Comparison of ENCODE assay signal across 7 cellular contexts in genomic region chr15:78979456-78980320, GRCh38. TPM values are rescaled to one million over a fixed set of nuclear protein-coding genes. Genes with fewer than 3 reads are reported as not detected.
A peak's percentile ranks its signal among the peaks of the same experiment; 100 is the strongest.
DNase-seq lines count a peak whose midpoint lies in the region; ATAC-seq and TF ChIP-seq lines count a peak whose summit lies in the region.

No MANE protein-coding gene starts in this region.

- no peak overlapping the region for H3K27ac ChIP-seq in IMR-90 (ENCODE audit: insufficient read depth, low read length)

- no peaks in the 10 kb centered on the region for H3K4me1 ChIP-seq in IMR-90 (ENCODE audit: control insufficient read depth, insufficient read depth, low read length)

- peak overlapping the region; percentile 6 to 91; a peak in 3 of 4 replicates for H4K8ac ChIP-seq in IMR-90 (ENCODE audit: low read depth in 2 of 2, low read length in 2 of 2)

- H4K5ac ChIP-seq in IMR-90 (ENCODE audit: low read depth, low read length) = peak overlapping the region; percentile 42

- peak overlapping the region; percentile 72 for H3K4ac ChIP-seq in IMR-90 (ENCODE audit: low read depth, low read length)

- DNase-seq in ELF-1 (ENCODE audit: low read depth, low spot score) = peak; percentile 89
- DNase-seq in IMR-90 = peak; percentile 81
- peak; percentile 79 for DNase-seq in RPMI7951 (ENCODE audit: low read depth)
- DNase-seq in cardiac fibroblast (ENCODE audit: low read depth in 2 of 2) = peak; percentile 80 to 86
- peak; percentile 52 for DNase-seq in kidney glomerular epithelial cell (lab: John Stamatoyannopoulos, UW)
- DNase-seq in stimulated activated naive B cell treated with anti-CD40 and anti-IgM and Interleukin-4, amounts not matched to agents 10 μg/mL and 1 μg/mL and 100 μg/mL, for 72 hours = no peak
- DNase-seq in activated gamma-delta T cell (lab: John Stamatoyannopoulos, UW) = no peak

- no peaks in the 10 kb centered on the region for H3K79me1 ChIP-seq in IMR-90 (ENCODE audit: low read depth in 1 of 2, low read length in 2 of 2)

- H3K56ac ChIP-seq in IMR-90 (ENCODE audit: extremely low read depth, insufficient read depth, low read length) = no peak overlapping the region

- TF ChIP-seq CTCF in IMR-90 (conservative IDR thresholded peaks at IDR 0.05; ENCODE audit: low read depth, low read length) (peak; percentile 69), cardiac fibroblast (IDR thresholded peaks at IDR 0.05; ENCODE audit: low read depth, low read length) (peak; percentile 78)

- H3K27me3 ChIP-seq in IMR-90 (ENCODE audit: control insufficient read depth, insufficient read depth, low read length) = no peaks in the 10 kb centered on the region; the same call in 1 of the 2 replicates

- peaks cover 3% of the 10 kb centered on the region; the same call in 1 of the 2 replicates for H3K9me1 ChIP-seq in IMR-90 (ENCODE audit: insufficient read depth, low read length)

- POLR2A ChIA-PET in IMR-90 (lab: Charles Lee; ENCODE audit: unreplicated experiment) = no interaction called here

- CTCF ChIA-PET in IMR-90 (lab: Yijun Ruan, JAX) = interaction anchor here (0.5 to 1.5 kb wide), 6 partner anchors 10 to 28 kb away, joined by 3 to 8 read pairs (median 4); no protein-coding TSS in a partner anchor

- H3K14ac ChIP-seq in IMR-90 (replicated peaks; ENCODE audit: low read depth, low read length) = peak overlapping the region; percentile 56; the same call in 1 of the 2 replicates

- 20% methylated on average over 1 of the region's 17 CpGs; no CpG with 5 or more reads in 1 of the 2 experiments for WGBS in IMR-90 (ENCODE audit: extremely low coverage in 2 of 2, insufficient read length in 1 of 2), 2 experiments

- no peak for TF ChIP-seq POLR2A in IMR-90 (IDR thresholded peaks at IDR 0.05; ENCODE audit: low read depth, low read length)

- no peaks in the 10 kb centered on the region for H3K9me3 ChIP-seq in IMR-90 (ENCODE audit: control insufficient read depth, insufficient read depth, low read length)

- no peak overlapping the region for H3K4me2 ChIP-seq in IMR-90 (ENCODE audit: low read depth, low read length)

- peak overlapping the region; percentile 44; the same call in 1 of the 2 replicates for H2AK5ac ChIP-seq in IMR-90 (ENCODE audit: low read depth, low read length)

- H3K4me3 Mint-ChIP-seq in stimulated activated naive B cell treated with anti-CD40 and anti-IgM and Interleukin-4, amounts not matched to agents 10 μg/mL and 1 μg/mL and 100 μg/mL, for 72 hours = peak overlapping the region; percentile 58 to 63

- in situ Hi-C loops in IMR-90 (cut with MboI; ENCODE audit: low sequenced_read_pairs) = no loop called here

- TF ChIP-seq RAD21 in IMR-90 (IDR thresholded peaks at IDR 0.05; ENCODE audit: low read length) = peak; percentile 46

- BruUV-seq in IMR-90 (replicated peaks; lab: Mats Ljungman, UMichigan) = no TSS peak

- no peaks in the 10 kb centered on the region for H3K9me3 Mint-ChIP-seq in stimulated activated naive B cell treated with anti-CD40 and anti-IgM and Interleukin-4, amounts not matched to agents 10 μg/mL and 1 μg/mL and 100 μg/mL, for 72 hours

- dilution Hi-C loops in IMR-90 (cut with HindIII; ENCODE audit: low sequenced_read_pairs, unreplicated experiment) = no loop called here

- no peak overlapping the region for H3K23ac ChIP-seq in IMR-90 (ENCODE audit: low read depth, low read length)

- no peak overlapping the region for H3K9ac ChIP-seq in IMR-90 (ENCODE audit: low read depth, low read length)

- intact Hi-C loops in IMR-90 (cut with micrococcal nuclease) = loop anchor here (2.0 kb wide), 1 partner anchor 69 kb away; no protein-coding TSS in a partner anchor

- peak overlapping the region; percentile 65 for H2BK120ac ChIP-seq in IMR-90 (ENCODE audit: low read depth, low read length)

- H3K27ac Mint-ChIP-seq in stimulated activated naive B cell treated with anti-CD40 and anti-IgM and Interleukin-4, amounts not matched to agents 10 μg/mL and 1 μg/mL and 100 μg/mL, for 72 hours = peak overlapping the region; percentile 98

- no peaks in the 10 kb centered on the region for H4K20me1 ChIP-seq in IMR-90 (ENCODE audit: insufficient read depth, low read length)

- no peak overlapping the region for H3K4me3 ChIP-seq in IMR-90 (ENCODE audit: insufficient read depth, low read depth, low read length)
- no peak overlapping the region for H3K4me3 ChIP-seq in cardiac fibroblast (replicated peaks in 1 of 2; ENCODE audit: low read depth in 2 of 2, low read length in 2 of 2)

- peak overlapping the region; percentile 70; the same call in 2 of the 3 replicates for H2BK15ac ChIP-seq in IMR-90 (ENCODE audit: low read depth, low read length)

- peaks cover 41 to 62% of the 10 kb centered on the region in 2 donors for H3K4me1 Mint-ChIP-seq in stimulated activated naive B cell treated with anti-CD40 and anti-IgM and Interleukin-4, amounts not matched to agents 10 μg/mL and 1 μg/mL and 100 μg/mL, for 72 hours

- H3K27me3 Mint-ChIP-seq in stimulated activated naive B cell treated with anti-CD40 and anti-IgM and Interleukin-4, amounts not matched to agents 10 μg/mL and 1 μg/mL and 100 μg/mL, for 72 hours = peaks cover 5 to 9% of the 10 kb centered on the region in 2 donors

- peak overlapping the region; percentile 45; the same call in 1 of the 2 replicates for H4K91ac ChIP-seq in IMR-90 (ENCODE audit: insufficient read depth, low read depth, low read length)

- peak; percentile 86 for ATAC-seq in IMR-90 (ENCODE audit: low read depth)
- no peak for ATAC-seq in stimulated activated naive B cell treated with anti-CD40 and anti-IgM and Interleukin-4, amounts not matched to agents 10 μg/mL and 1 μg/mL and 100 μg/mL, for 72 hours (replicated peaks)

- H2BK20ac ChIP-seq in IMR-90 (ENCODE audit: low read depth, low read length) = peak overlapping the region; percentile 47; the same call in 1 of the 2 replicates

- no peaks in the 10 kb centered on the region for H3K36me3 ChIP-seq in IMR-90 (ENCODE audit: control insufficient read depth, insufficient read depth, low read length)

- H2AFZ ChIP-seq in IMR-90 (replicated peaks; ENCODE audit: low read length, poor library complexity) = peak overlapping the region; percentile 87

- peak overlapping the region; percentile 80 for H2AK9ac ChIP-seq in IMR-90 (replicated peaks; ENCODE audit: low read depth, low read length, poor library complexity)

- peaks cover 3 to 4% of the 10 kb centered on the region in 2 donors for H3K36me3 Mint-ChIP-seq in stimulated activated naive B cell treated with anti-CD40 and anti-IgM and Interleukin-4, amounts not matched to agents 10 μg/mL and 1 μg/mL and 100 μg/mL, for 72 hours

- H3K18ac ChIP-seq in IMR-90 (ENCODE audit: low read depth, low read length) = peak overlapping the region; percentile 25

- no peak overlapping the region for H2BK5ac ChIP-seq in IMR-90 (ENCODE audit: low read depth, low read length, poor library complexity, severe bottlenecking)

TF ChIP-seq in IMR-90, 13 proteins besides CTCF, POLR2A, EP300 and RAD21:
- TF ChIP-seq RFX5 (IDR thresholded peaks at IDR 0.05; ENCODE audit: low read depth, low read length) = no peak
- TF ChIP-seq MAZ (IDR thresholded peaks at IDR 0.05; ENCODE audit: borderline replicate concordance, low read depth, low read length) = no peak
- TF ChIP-seq USF2 (IDR thresholded peaks at IDR 0.05; ENCODE audit: low read depth, low read length) = peak; percentile 73
- TF ChIP-seq SMC3 (IDR thresholded peaks at IDR 0.05; ENCODE audit: low read depth, low read length) = peak; percentile 55
- peak; percentile 90 for TF ChIP-seq MXI1 (IDR thresholded peaks at IDR 0.05; ENCODE audit: borderline replicate concordance, low read depth, low read length)
TF ChIP-seq in IMR-90: peak in this region for 3.

RNA-seq across cellular contexts. Expression of gene CTSH, which starts 34.8 kb away (rescaled TPM):
- 5.6 and 11.7 TPM in 2 replicates for total RNA-seq in IMR-90 (2012; rRNA removed)
- polyA plus RNA-seq in IMR-90 (2012; rRNA removed) = 13.9 and 18.4 TPM in 2 replicates
- 7.8 and 8.4 TPM in 2 replicates for polyA plus RNA-seq in IMR-90 (2012; cell fraction: cytosol; rRNA removed)
- polyA plus RNA-seq in IMR-90 (2012; cell fraction: nucleus; rRNA removed; ENCODE audit: low replicate concordance) = 8.4 and 13.5 TPM in 2 replicates
- total RNA-seq in RPMI7951 (2014; rRNA removed; shearing (Covaris generic)) = 41.1 and 57.9 TPM in 2 replicates

Comparison
In these comparisons a context has a peak if more than half of its experiments do, and no peak if none do; other contexts are left out.
1. DNase-seq: peak in ELF-1 (single experiment), IMR-90 (single experiment), RPMI7951 (single experiment), cardiac fibroblast (2 of 2) and kidney glomerular epithelial cell (single experiment); none in stimulated activated naive B cell treated with anti-CD40 and anti-IgM and Interleukin-4, amounts not matched to agents 10 μg/mL and 1 μg/mL and 100 μg/mL, for 72 hours (single experiment) and activated gamma-delta T cell (single experiment).